ENCODE assay signal across 1 cellular context in genomic region chr7:37476881-37477280, GRCh38.
TF ChIP-seq lines count a peak whose summit lies in the region.

No MANE protein-coding gene starts in this region.

TF ChIP-seq in HepG2, 621 proteins besides CTCF, POLR2A, EP300 and RAD21 (continued from another document):
- no peak for TF ChIP-seq CEBPZ (IDR thresholded peaks at IDR 0.05; ENCODE audit: low read length)
- no peak for TF ChIP-seq ZNF256 (CRISPR knock-in tag; conservative IDR thresholded peaks at IDR 0.05)
- TF ChIP-seq HOXA5 (CRISPR knock-in tag; IDR thresholded peaks at IDR 0.05): no peak
- no peak for TF ChIP-seq GATAD1 (CRISPR knock-in tag; IDR thresholded peaks at IDR 0.05)
- no peak for TF ChIP-seq ZNF101 (CRISPR knock-in tag; IDR thresholded peaks at IDR 0.05; ENCODE audit: borderline replicate concordance, low read depth)
- TF ChIP-seq, protein P1, sequence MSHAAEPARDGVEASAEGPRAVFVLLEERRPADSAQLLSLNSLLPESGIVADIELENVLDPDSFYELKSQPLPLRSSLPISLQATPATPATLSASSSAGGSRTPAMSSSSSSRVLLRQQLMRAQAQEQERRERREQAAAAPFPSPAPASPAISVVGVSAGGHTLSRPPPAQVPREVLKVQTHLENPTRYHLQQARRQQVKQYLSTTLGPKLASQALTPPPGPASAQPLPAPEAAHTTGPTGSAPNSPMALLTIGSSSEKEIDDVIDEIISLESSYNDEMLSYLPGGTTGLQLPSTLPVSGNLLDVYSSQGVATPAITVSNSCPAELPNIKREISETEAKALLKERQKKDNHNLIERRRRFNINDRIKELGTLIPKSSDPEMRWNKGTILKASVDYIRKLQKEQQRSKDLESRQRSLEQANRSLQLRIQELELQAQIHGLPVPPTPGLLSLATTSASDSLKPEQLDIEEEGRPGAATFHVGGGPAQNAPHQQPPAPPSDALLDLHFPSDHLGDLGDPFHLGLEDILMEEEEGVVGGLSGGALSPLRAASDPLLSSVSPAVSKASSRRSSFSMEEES (CRISPR knock-in tag; IDR thresholded peaks at IDR 0.05): no peak
- TF ChIP-seq ZNF770 (CRISPR knock-in tag; IDR thresholded peaks at IDR 0.05): no peak
- TF ChIP-seq ZNF589 (CRISPR knock-in tag; conservative IDR thresholded peaks at IDR 0.05): no peak
- no peak for TF ChIP-seq NCOA2 (CRISPR knock-in tag; IDR thresholded peaks at IDR 0.05)
- TF ChIP-seq, protein P2, sequence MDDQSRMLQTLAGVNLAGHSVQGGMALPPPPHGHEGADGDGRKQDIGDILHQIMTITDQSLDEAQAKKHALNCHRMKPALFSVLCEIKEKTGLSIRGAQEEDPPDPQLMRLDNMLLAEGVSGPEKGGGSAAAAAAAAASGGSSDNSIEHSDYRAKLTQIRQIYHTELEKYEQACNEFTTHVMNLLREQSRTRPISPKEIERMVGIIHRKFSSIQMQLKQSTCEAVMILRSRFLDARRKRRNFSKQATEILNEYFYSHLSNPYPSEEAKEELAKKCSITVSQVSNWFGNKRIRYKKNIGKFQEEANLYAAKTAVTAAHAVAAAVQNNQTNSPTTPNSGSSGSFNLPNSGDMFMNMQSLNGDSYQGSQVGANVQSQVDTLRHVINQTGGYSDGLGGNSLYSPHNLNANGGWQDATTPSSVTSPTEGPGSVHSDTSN (CRISPR knock-in tag; IDR thresholded peaks at IDR 0.05; ENCODE audit: borderline replicate concordance): no peak
